12 cellular contexts compared by ENCODE assay signal in genomic region chr7:130880668-130881067, GRCh38.
A peak's percentile ranks its signal among the peaks of the same experiment; 100 is the strongest.
DNase-seq lines count a peak whose midpoint lies in the region; TF ChIP-seq lines count a peak whose summit lies in the region.
"Had no signal": no experiment of that assay in that cellular context is flagged by ENCODE, and none has a peak within 500 bp of the region (broad histone marks: within the 10 kb centered on the region; RNA-seq: fewer than 3 reads in every experiment).

No MANE protein-coding gene starts in this region.

- peaks cover 27% of the 10 kb centered on the region for H3K4me1 Mint-ChIP-seq in T-helper 2 cell treated with Interferon-gamma antibody and Interleukin-4, amounts not matched to agents 5 μg/mL and 100 μg/mL, for 36 hours (ENCODE audit: low read depth)

- peaks cover 63% of the 10 kb centered on the region for H3K36me3 Mint-ChIP-seq in T-helper 2 cell treated with Interferon-gamma antibody and Interleukin-4, amounts not matched to agents 5 μg/mL and 100 μg/mL, for 36 hours (ENCODE audit: low read depth)

- H3K4me3 ChIP-seq in fibroblast of mammary gland (ENCODE audit: control insufficient read depth, low read depth, low read length): no peak overlapping the region
- H3K4me3 ChIP-seq in spleen: no peak overlapping the region
- H3K4me3 ChIP-seq: tibial artery had no signal

- H3K4me1 ChIP-seq in spleen: peaks cover 0 to 92% (median 29%) of the 10 kb centered on the region in 6 donors

- TF ChIP-seq CTCF in RWPE1 (conservative IDR thresholded peaks at IDR 0.05; ENCODE audit: low read depth) (no peak), fibroblast of mammary gland (conservative IDR thresholded peaks at IDR 0.05; ENCODE audit: control insufficient read depth, insufficient read depth, low read depth, low read length) (no peak), spleen (IDR thresholded peaks at IDR 0.05 in 8 of 11, conservative IDR thresholded peaks at IDR 0.05 in 3 of 11) (no peak)

- TF ChIP-seq POLR2A in spleen (IDR thresholded peaks at IDR 0.05): no peak

- H3K9me3 ChIP-seq in spleen: no peaks in the 10 kb centered on the region
- H3K9me3 ChIP-seq: tibial artery had no signal

- H3K27ac ChIP-seq in RWPE1 (peak overlapping the region; percentile 55), spleen (peak overlapping the region in 7 of 8 donors; percentile 28 to 88 (median 65))

- 70 to 89% (median 74%) methylated on average over 5 of the region's 5 CpGs for WGBS in spleen, 5 donors

- H3K27me3 ChIP-seq in spleen (replicated peaks in 1 of 7): no peaks in the 10 kb centered on the region
- H3K27me3 ChIP-seq: tibial artery had no signal

- H3K4me3 Mint-ChIP-seq in T-helper 2 cell treated with Interferon-gamma antibody and Interleukin-4, amounts not matched to agents 5 μg/mL and 100 μg/mL, for 36 hours: no peak overlapping the region

- POLR2A ChIA-PET in RWPE1 (lab: Yijun Ruan, JAX; ENCODE audit: low non-redundant PET): no interaction called here

- peak overlapping the region; percentile 44 for H3K27ac Mint-ChIP-seq in T-helper 2 cell treated with Interferon-gamma antibody and Interleukin-4, amounts not matched to agents 5 μg/mL and 100 μg/mL, for 36 hours

- DNase-seq in T-helper 2 cell treated with Interferon-gamma antibody and Interleukin-4, amounts not matched to agents 5 μg/mL and 100 μg/mL, for 36 hours (ENCODE audit: low spot score): no peak
- no peak for DNase-seq in T-helper 2 cell
- no peak for DNase-seq in RWPE1 (ENCODE audit: low spot score)
- DNase-seq in fibroblast of mammary gland (ENCODE audit: low read depth): peak; percentile 52
- DNase-seq in spleen: no peak
- no peak for DNase-seq in DMS153 treated with DMSO at 0.1 percent for 48 hours (lab: John Stamatoyannopoulos, UW; ENCODE audit: unreplicated experiment)
- DNase-seq in GM03348 (ENCODE audit: low spot score): no peak
- no peak for DNase-seq in NCI-H146 (lab: John Stamatoyannopoulos, UW)
- DNase-seq: DMS79; NCI-H1436 treated with DMSO at 0.1 percent for 48 hours; stimulated activated CD4-positive, alpha-beta T cell treated with anti-CD3 and anti-CD28 coated beads, Interleukin-2, amount 100 ng/mL, for 48 hours; tibial artery had no signal

- H3K27me3 Mint-ChIP-seq in T-helper 2 cell treated with Interferon-gamma antibody and Interleukin-4, amounts not matched to agents 5 μg/mL and 100 μg/mL, for 36 hours (ENCODE audit: low read depth): no peaks in the 10 kb centered on the region

- CTCF ChIA-PET in RWPE1 (lab: Yijun Ruan, JAX): no interaction called here

- no peaks in the 10 kb centered on the region for H3K9me3 Mint-ChIP-seq in T-helper 2 cell treated with Interferon-gamma antibody and Interleukin-4, amounts not matched to agents 5 μg/mL and 100 μg/mL, for 36 hours

- peaks cover 5 to 100% (median 55%) of the 10 kb centered on the region in 6 donors for H3K36me3 ChIP-seq in spleen

- intact Hi-C loops in spleen (cut with DNase I; ENCODE audit: low total_unique reads): no loop called here
